In genomic region chr12:49567611-49568441, GRCh38 we compare ENCODE assay signal across 1 cellular context.
TF ChIP-seq lines count a peak whose summit lies in the region.

Gene MCRS1 (minus strand): TSS chr12:49568142. CDS start chr12:49566731, 1,411 bp downstream.

TF ChIP-seq in HCT116, 20 proteins besides CTCF, POLR2A, EP300 and RAD21 (continued from another document):
- no peak for TF ChIP-seq ZBTB33 (IDR thresholded peaks at IDR 0.05; ENCODE audit: extremely low read depth, insufficient replicate concordance, low read length)
- peak; percentile 66; the same call in 1 of the 2 replicates for TF ChIP-seq ZFX (IDR thresholded peaks at IDR 0.05)
- no peak for TF ChIP-seq EZH2phosphoT487 (IDR thresholded peaks at IDR 0.05; ENCODE audit: borderline replicate concordance)
- TF ChIP-seq CEBPB (IDR thresholded peaks at IDR 0.05; ENCODE audit: low read depth) = no peak
TF ChIP-seq in HCT116: peak in this region for 6.
